Comparison of ENCODE assay signal across 1 cellular context in genomic region chr11:48341466-48341865, GRCh38.
A peak's percentile ranks its signal among the peaks of the same experiment; 100 is the strongest.
TF ChIP-seq lines count a peak whose summit lies in the region.

No MANE protein-coding gene starts in this region.

TF ChIP-seq in K562, 482 proteins besides CTCF, POLR2A, EP300 and RAD21:
- peak; percentile 94 for TF ChIP-seq NFIX (CRISPR knock-in tag; IDR thresholded peaks at IDR 0.05; ENCODE audit: low read depth)
- peak; percentile 92 for TF ChIP-seq NFIC (IDR thresholded peaks at IDR 0.05)
- no peak for TF ChIP-seq ELF2 (CRISPR knock-in tag; IDR thresholded peaks at IDR 0.05)
TF ChIP-seq in K562: peak in this region for 2.
